ENCODE assay signal across 11 cellular contexts in the genomic region with DNA sequence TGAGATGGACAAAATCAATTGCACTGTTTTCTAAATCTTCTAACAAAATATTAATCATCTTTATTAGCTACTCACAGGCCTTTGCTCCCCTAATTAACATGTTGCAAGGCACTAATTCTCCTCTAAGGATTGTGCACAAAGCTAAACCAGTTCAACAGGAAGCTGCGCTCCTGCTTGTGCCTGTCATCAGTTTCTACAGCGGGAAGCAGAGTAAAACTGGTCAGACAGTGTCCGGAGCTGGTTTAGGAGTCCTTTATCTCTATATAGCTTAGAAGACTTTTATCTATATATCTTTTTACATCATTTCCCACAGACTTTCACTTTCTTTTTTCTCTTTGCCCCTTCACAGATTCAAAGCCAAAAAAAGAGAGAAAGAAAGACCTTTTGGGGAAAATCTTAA.
DNase-seq lines count a peak whose midpoint lies in the region; ATAC-seq and TF ChIP-seq lines count a peak whose summit lies in the region.
"Had no signal": no experiment of that assay in that cellular context is flagged by ENCODE, and none has a peak within 500 bp of the region (broad histone marks: within the 10 kb centered on the region; RNA-seq: fewer than 3 reads in every experiment).

No MANE protein-coding gene starts in this region.

- peak; percentile 78 for ATAC-seq in GM21423 (IDR thresholded peaks at IDR 0.05; ENCODE audit: unreplicated experiment)
- no peak for ATAC-seq in T-helper 17 cell
- peak; percentile 60 for ATAC-seq in left lung
- ATAC-seq in stimulated activated naive B cell treated with anti-CD40 and anti-IgM and Interleukin-4, amounts not matched to agents 10 μg/mL and 1 μg/mL and 100 μg/mL, for 72 hours (replicated peaks), result no peak
- ATAC-seq: left cardiac atrium had no signal

- no peak for TF ChIP-seq CTCF in left lung (IDR thresholded peaks at IDR 0.05)

- no peaks in the 10 kb centered on the region for H3K36me3 Mint-ChIP-seq in T-helper 17 cell (ENCODE audit: low read depth)
- H3K36me3 Mint-ChIP-seq in stimulated activated naive B cell treated with anti-CD40 and anti-IgM and Interleukin-4, amounts not matched to agents 10 μg/mL and 1 μg/mL and 100 μg/mL, for 72 hours, result no peaks in the 10 kb centered on the region

- peaks cover 4% of the 10 kb centered on the region for H3K4me1 Mint-ChIP-seq in T-helper 17 cell
- no peaks in the 10 kb centered on the region for H3K4me1 Mint-ChIP-seq in stimulated activated naive B cell treated with anti-CD40 and anti-IgM and Interleukin-4, amounts not matched to agents 10 μg/mL and 1 μg/mL and 100 μg/mL, for 72 hours

- H3K27me3 ChIP-seq in left lung, result no peaks in the 10 kb centered on the region
- H3K27me3 ChIP-seq: sigmoid colon had no signal

- intact Hi-C loops in left lung (cut with DNase I), result no loop called here

- H3K4me3 Mint-ChIP-seq in T-helper 17 cell, result no peak overlapping the region
- no peak overlapping the region for H3K4me3 Mint-ChIP-seq in stimulated activated naive B cell treated with anti-CD40 and anti-IgM and Interleukin-4, amounts not matched to agents 10 μg/mL and 1 μg/mL and 100 μg/mL, for 72 hours

- H3K27ac ChIP-seq in left lung, result no peak overlapping the region
- H3K27ac ChIP-seq: sigmoid colon had no signal

- H3K4me3 ChIP-seq in left lung, result no peak overlapping the region
- H3K4me3 ChIP-seq: sigmoid colon had no signal

- peaks cover 0 to 2% of the 10 kb centered on the region in 2 donors for H3K4me1 ChIP-seq in left lung
- H3K4me1 ChIP-seq: sigmoid colon had no signal

- peak; percentile 25 for DNase-seq in ELF-1 (ENCODE audit: low read depth, low spot score)
- no peak for DNase-seq in T-helper 17 cell
- DNase-seq in left lung, result no peak
- no peak for DNase-seq in stimulated activated naive B cell treated with anti-CD40 and anti-IgM and Interleukin-4, amounts not matched to agents 10 μg/mL and 1 μg/mL and 100 μg/mL, for 72 hours
- no peak for DNase-seq in stimulated activated naive CD4-positive, alpha-beta T cell (lab: John Stamatoyannopoulos, UW)
- no peak for DNase-seq in NCI-H2081 (lab: John Stamatoyannopoulos, UW)
- DNase-seq in NCI-H226, result no peak
- DNase-seq: left cardiac atrium, NCI-H1930, sigmoid colon had no signal

- peak overlapping the region; percentile 8 for H3K27ac Mint-ChIP-seq in T-helper 17 cell
- no peak overlapping the region for H3K27ac Mint-ChIP-seq in stimulated activated naive B cell treated with anti-CD40 and anti-IgM and Interleukin-4, amounts not matched to agents 10 μg/mL and 1 μg/mL and 100 μg/mL, for 72 hours

- H3K9me3 Mint-ChIP-seq in stimulated activated naive B cell treated with anti-CD40 and anti-IgM and Interleukin-4, amounts not matched to agents 10 μg/mL and 1 μg/mL and 100 μg/mL, for 72 hours, result no peaks in the 10 kb centered on the region

- no peaks in the 10 kb centered on the region for H3K36me3 ChIP-seq in left lung
- H3K36me3 ChIP-seq: sigmoid colon had no signal

- no peaks in the 10 kb centered on the region for H3K27me3 Mint-ChIP-seq in T-helper 17 cell
- no peaks in the 10 kb centered on the region for H3K27me3 Mint-ChIP-seq in stimulated activated naive B cell treated with anti-CD40 and anti-IgM and Interleukin-4, amounts not matched to agents 10 μg/mL and 1 μg/mL and 100 μg/mL, for 72 hours

- H3K9me3 ChIP-seq in T-helper 17 cell (ENCODE audit: control insufficient read depth, low read length, poor library complexity, severe bottlenecking) (no peaks in the 10 kb centered on the region), left lung (no peaks in the 10 kb centered on the region)
- H3K9me3 ChIP-seq: sigmoid colon had no signal

Comparison
In these comparisons a context has a peak if more than half of its experiments do, and no peak if none do; other contexts are left out.
1. ATAC-seq: peak in GM21423 (single experiment) and left lung (single experiment); none in T-helper 17 cell (single experiment) and stimulated activated naive B cell treated with anti-CD40 and anti-IgM and Interleukin-4, amounts not matched to agents 10 μg/mL and 1 μg/mL and 100 μg/mL, for 72 hours (0 of 2).